2 cellular contexts compared by ENCODE assay signal in the genomic region with DNA sequence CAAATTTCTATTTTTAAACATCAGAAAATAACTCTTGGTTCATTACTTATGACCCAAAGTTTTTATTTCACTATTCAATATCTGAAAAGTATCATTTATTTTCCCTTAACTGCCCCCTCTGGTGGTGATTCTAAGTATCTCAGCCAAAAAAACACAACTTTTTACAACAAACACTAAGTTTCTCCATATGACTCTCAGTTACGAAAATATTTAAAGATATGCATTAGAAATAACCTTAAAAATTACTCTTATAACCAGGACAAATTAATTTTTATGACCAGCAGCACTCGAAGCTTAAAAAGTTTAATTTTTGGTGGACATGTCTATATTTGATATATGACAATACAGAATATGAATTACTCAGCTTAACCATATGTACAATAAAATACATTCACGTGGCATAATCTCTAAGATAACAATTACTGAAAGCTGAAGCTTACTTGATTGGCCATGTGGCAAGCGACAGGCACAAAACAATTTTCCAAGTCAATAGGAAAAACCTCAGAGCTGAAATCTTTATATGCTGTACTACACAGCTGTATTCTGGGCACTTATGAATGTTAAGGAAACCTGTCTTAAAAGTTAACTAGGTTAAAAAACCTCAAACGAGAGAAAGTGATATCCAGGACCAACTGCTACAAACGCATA.
TF ChIP-seq lines count a peak whose summit lies in the region.

No MANE protein-coding gene starts in this region.

TF ChIP-seq in GM12878, 131 proteins besides CTCF, POLR2A, EP300 and RAD21:
- no peak for TF ChIP-seq RELA (IDR thresholded peaks at IDR 0.05; ENCODE audit: borderline replicate concordance, partially characterized antibody)
- TF ChIP-seq JUNB (IDR thresholded peaks at IDR 0.05): 0 out of 2 replicates have a peak, but pooled peaks have one; percentile 13
- peak; percentile 17; the same call in 1 of the 2 replicates for TF ChIP-seq SMC3 (IDR thresholded peaks at IDR 0.05; ENCODE audit: borderline replicate concordance, low read length)
- peak; percentile 10; the same call in 1 of the 2 replicates for TF ChIP-seq POLR2AphosphoS2 (IDR thresholded peaks at IDR 0.05; ENCODE audit: low read depth, low read length)
- TF ChIP-seq ZNF274 (IDR thresholded peaks at IDR 0.05; ENCODE audit: insufficient read depth, insufficient read length): no peak
- TF ChIP-seq, protein P1, sequence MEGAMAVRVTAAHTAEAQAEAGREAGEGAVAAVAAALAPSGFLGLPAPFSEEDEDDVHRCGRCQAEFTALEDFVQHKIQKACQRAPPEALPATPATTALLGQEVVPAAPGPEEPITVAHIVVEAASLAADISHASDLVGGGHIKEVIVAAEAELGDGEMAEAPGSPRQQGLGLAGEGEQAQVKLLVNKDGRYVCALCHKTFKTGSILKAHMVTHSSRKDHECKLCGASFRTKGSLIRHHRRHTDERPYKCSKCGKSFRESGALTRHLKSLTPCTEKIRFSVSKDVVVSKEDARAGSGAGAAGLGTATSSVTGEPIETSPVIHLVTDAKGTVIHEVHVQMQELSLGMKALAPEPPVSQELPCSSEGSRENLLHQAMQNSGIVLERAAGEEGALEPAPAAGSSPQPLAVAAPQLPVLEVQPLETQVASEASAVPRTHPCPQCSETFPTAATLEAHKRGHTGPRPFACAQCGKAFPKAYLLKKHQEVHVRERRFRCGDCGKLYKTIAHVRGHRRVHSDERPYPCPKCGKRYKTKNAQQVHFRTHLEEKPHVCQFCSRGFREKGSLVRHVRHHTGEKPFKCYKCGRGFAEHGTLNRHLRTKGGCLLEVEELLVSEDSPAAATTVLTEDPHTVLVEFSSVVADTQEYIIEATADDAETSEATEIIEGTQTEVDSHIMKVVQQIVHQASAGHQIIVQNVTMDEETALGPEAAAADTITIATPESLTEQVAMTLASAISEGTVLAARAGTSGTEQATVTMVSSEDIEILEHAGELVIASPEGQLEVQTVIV (IDR thresholded peaks at IDR 0.05; ENCODE audit: borderline replicate concordance, partially characterized antibody): no peak
- no peak for TF ChIP-seq NFIC (IDR thresholded peaks at IDR 0.05; ENCODE audit: low read depth, low read length)
- no peak for TF ChIP-seq BRCA1 (IDR thresholded peaks at IDR 0.05; ENCODE audit: low read depth, low read length)

TF ChIP-seq in HepG2, 621 proteins besides CTCF, POLR2A, EP300 and RAD21:
- TF ChIP-seq AGO2 (optimal IDR thresholded peaks at IDR 0.05; ENCODE audit: low read depth, low read length): peak; percentile 36
- peak; percentile 15; the same call in 1 of the 2 replicates for TF ChIP-seq RBFOX2 (IDR thresholded peaks at IDR 0.05; ENCODE audit: low read depth, low read length)
- TF ChIP-seq ZNF549 (CRISPR knock-in tag; IDR thresholded peaks at IDR 0.05): no peak
- peak; percentile 41 for TF ChIP-seq SMC3 (IDR thresholded peaks at IDR 0.05; ENCODE audit: low read length)
- TF ChIP-seq, protein P2, sequence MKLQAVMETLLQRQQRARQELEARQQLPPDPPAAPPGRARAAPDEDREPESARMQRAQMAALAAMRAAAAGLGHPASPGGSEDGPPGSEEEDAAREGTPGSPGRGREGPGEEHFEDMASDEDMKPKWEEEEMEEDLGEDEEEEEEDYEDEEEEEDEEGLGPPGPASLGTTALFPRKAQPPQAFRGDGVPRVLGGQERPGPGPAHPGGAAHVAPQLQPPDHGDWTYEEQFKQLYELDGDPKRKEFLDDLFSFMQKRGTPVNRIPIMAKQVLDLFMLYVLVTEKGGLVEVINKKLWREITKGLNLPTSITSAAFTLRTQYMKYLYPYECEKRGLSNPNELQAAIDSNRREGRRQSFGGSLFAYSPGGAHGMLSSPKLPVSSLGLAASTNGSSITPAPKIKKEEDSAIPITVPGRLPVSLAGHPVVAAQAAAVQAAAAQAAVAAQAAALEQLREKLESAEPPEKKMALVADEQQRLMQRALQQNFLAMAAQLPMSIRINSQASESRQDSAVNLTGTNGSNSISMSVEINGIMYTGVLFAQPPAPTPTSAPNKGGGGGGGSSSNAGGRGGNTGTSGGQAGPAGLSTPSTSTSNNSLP (IDR thresholded peaks at IDR 0.05; ENCODE audit: low read depth, low read length): peak; percentile 74
- TF ChIP-seq KDM5A (IDR thresholded peaks at IDR 0.05; ENCODE audit: borderline replicate concordance, low read length): peak; percentile 27
